Comparison of ENCODE assay signal across 23 cellular contexts in the genomic region with DNA sequence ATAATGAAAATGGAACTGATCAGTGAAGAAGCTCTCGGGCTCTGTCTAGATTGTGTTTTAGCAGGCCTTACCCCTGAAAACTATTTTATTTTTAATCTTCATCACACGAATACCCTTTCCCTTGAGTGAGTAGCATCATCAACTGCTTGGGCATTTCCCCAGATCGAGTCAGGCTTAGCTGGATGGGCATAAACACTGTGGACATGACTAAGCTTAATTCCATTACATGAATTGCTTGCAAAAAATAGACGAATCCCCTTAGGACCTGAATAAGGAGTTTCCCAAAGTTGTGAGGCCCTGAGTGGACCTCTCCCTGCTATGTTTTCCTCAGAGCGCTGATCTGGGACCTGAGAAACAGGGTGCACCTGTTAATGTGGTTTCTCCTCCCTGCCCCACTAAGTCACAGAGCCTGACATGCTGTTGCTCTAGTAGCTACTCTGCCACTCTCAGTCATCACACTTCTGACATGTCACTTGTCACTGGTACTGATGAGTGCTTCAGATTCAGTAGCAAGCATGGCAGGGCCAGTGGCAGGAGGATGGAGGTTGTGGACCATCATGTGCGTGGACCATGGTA. TPM values are rescaled to one million over a fixed set of nuclear protein-coding genes. Genes with fewer than 3 reads are reported as not detected.
A peak's percentile ranks its signal among the peaks of the same experiment; 100 is the strongest.
DNase-seq lines count a peak whose midpoint lies in the region; ATAC-seq and TF ChIP-seq lines count a peak whose summit lies in the region.
"Had no signal": no experiment of that assay in that cellular context is flagged by ENCODE, and none has a peak within 500 bp of the region (broad histone marks: within the 10 kb centered on the region; RNA-seq: fewer than 3 reads in every experiment).

No MANE protein-coding gene starts in this region.

- intact Hi-C loops in colonic mucosa (cut with DNase I) (loop anchor here (10.0 kb wide), 1 partner anchor 168 kb away; the partner anchor contains the start of genes CWC15 and KDM4D), right cardiac atrium (cut with DNase I) (loop anchor here in 1 of 4 donors (10.0 kb wide), 1 partner anchor 48 kb away; no protein-coding TSS in a partner anchor)

- H3K27me3 ChIP-seq in smooth muscle cell (ENCODE audit: low read depth) (no peaks in the 10 kb centered on the region), colonic mucosa (no peaks in the 10 kb centered on the region), right cardiac atrium (ENCODE audit: control insufficient read depth, insufficient read depth) (no peaks in the 10 kb centered on the region)
- H3K27me3 ChIP-seq: heart right ventricle, thyroid gland had no signal

- no peak overlapping the region for H3K9ac ChIP-seq in smooth muscle cell (ENCODE audit: low read depth)
- H3K9ac ChIP-seq in colonic mucosa (ENCODE audit: low read depth in 2 of 2, low read length in 2 of 2) = no peak overlapping the region
- H3K9ac ChIP-seq: KMS-11 had no signal

- peak; percentile 40 for DNase-seq in ELR (ENCODE audit: low read depth)
- DNase-seq in fibroblast of peridontal ligament (ENCODE audit: extremely low read depth) = peak; percentile 97
- DNase-seq in smooth muscle cell (lab: John Stamatoyannopoulos, UW; ENCODE audit: unreplicated experiment) = no peak
- DNase-seq in colonic mucosa = no peak
- DNase-seq in occipital lobe (lab: John Stamatoyannopoulos, UW) = no peak
- no peak for DNase-seq in right cardiac atrium
- no peak for DNase-seq in T-helper 1 cell
- DNase-seq: activated CD4-positive, CD25-positive, alpha-beta regulatory T cell treated with anti-CD3 and anti-CD28 coated beads, Interleukin-2, amount 50 U/mL, for 72 hours; activated effector memory CD4-positive, alpha-beta T cell treated with anti-CD3 and anti-CD28 coated beads, Interleukin-2, amount 50 U/mL, for 16 hours; activated T-cell treated with anti-CD3 and anti-CD28 coated beads for 4 hours; DMS53; GF-D8; heart right ventricle; mesendoderm; NCI-H1436; NCI-H446 treated with DMSO at 0.1 percent for 48 hours; T-cell; thyroid gland had no signal

- peaks cover 57% of the 10 kb centered on the region for H3F3A ChIP-seq in smooth muscle cell (ENCODE audit: low read depth)

- TF ChIP-seq CTCF in VCaP (conservative IDR thresholded peaks at IDR 0.05) (no peak), smooth muscle cell (IDR thresholded peaks at IDR 0.05; ENCODE audit: borderline replicate concordance, insufficient read depth, poor library complexity, severe bottlenecking) (no peak), colonic mucosa (IDR thresholded peaks at IDR 0.05) (no peak)

- no peaks in the 10 kb centered on the region for H3K36me3 ChIP-seq in smooth muscle cell (ENCODE audit: low read depth)
- no peaks in the 10 kb centered on the region for H3K36me3 ChIP-seq in colonic mucosa
- H3K36me3 ChIP-seq: heart right ventricle, prostate gland, thyroid gland had no signal

- no peak overlapping the region for H2AFZ ChIP-seq in smooth muscle cell (ENCODE audit: low read depth)

- H3K9me3 ChIP-seq in smooth muscle cell (replicated peaks; ENCODE audit: low read depth) (no peaks in the 10 kb centered on the region), colonic mucosa (no peaks in the 10 kb centered on the region), right cardiac atrium (ENCODE audit: control insufficient read depth, low read length) (no peaks in the 10 kb centered on the region)
- H3K9me3 ChIP-seq: heart right ventricle, prostate gland, thyroid gland had no signal

- H3K27ac ChIP-seq in VCaP (peak overlapping the region; percentile 20; the same call in 1 of the 2 replicates), smooth muscle cell (ENCODE audit: low read depth) (peak overlapping the region; percentile 86), colonic mucosa (no peak overlapping the region), right cardiac atrium (ENCODE audit: low read length) (no peak overlapping the region)
- H3K27ac ChIP-seq: heart right ventricle, KMS-11, prostate gland, RWPE1, thyroid gland had no signal

- ATAC-seq in right cardiac atrium = no peak
- ATAC-seq: HCT116, heart right ventricle, T-cell had no signal

- H3K4me3 ChIP-seq in smooth muscle cell (no peak overlapping the region), colonic mucosa (no peak overlapping the region), right cardiac atrium (ENCODE audit: low read length) (no peak overlapping the region)
- H3K4me3 ChIP-seq: heart right ventricle, prostate gland, thyroid gland had no signal

- H3K4me1 ChIP-seq in smooth muscle cell (ENCODE audit: low read depth) = peaks cover 33% of the 10 kb centered on the region
- H3K4me1 ChIP-seq in colonic mucosa = no peaks in the 10 kb centered on the region
- H3K4me1 ChIP-seq in right cardiac atrium (ENCODE audit: control insufficient read depth, insufficient read depth, low read length) = peaks cover 2% of the 10 kb centered on the region
- H3K4me1 ChIP-seq: prostate gland, thyroid gland had no signal

- H3K4me2 ChIP-seq in smooth muscle cell = peak overlapping the region; percentile 43
- H3K4me2 ChIP-seq: KMS-11 had no signal

- no peaks in the 10 kb centered on the region for H4K20me1 ChIP-seq in smooth muscle cell (ENCODE audit: low read depth)

- 69% methylated on average over 6 of the region's 6 CpGs for WGBS in smooth muscle cell (ENCODE audit: low lambda C conversion rate)
- 85% methylated on average over 6 of the region's 6 CpGs for WGBS in right cardiac atrium

- no peaks in the 10 kb centered on the region for H3K79me2 ChIP-seq in smooth muscle cell (ENCODE audit: low read depth)

RNA-seq across cellular contexts. Expression of gene ENDOD1, which starts 53.5 kb away (rescaled TPM):
- total RNA-seq in smooth muscle cell (124 and 125 TPM in 2 replicates), colonic mucosa (10 to 100 TPM; 68.1 to 71.8 TPM), occipital lobe (22.9 TPM), right cardiac atrium (10 to 100 TPM; 12.0 to 19.5 (median 14.6) TPM)
- polyA plus RNA-seq in smooth muscle cell (44.8 and 46.7 TPM in 2 replicates), right cardiac atrium (8.8 TPM)

Comparison
In these comparisons a context has a peak if more than half of its experiments do, and no peak if none do; other contexts are left out.
1. DNase-seq: peak in ELR (single experiment) and fibroblast of peridontal ligament (single experiment); none in smooth muscle cell (single experiment), colonic mucosa (single experiment), occipital lobe (single experiment), right cardiac atrium (0 of 3) and T-helper 1 cell (0 of 5).
2. H3K27ac ChIP-seq: peak in VCaP (single experiment) and smooth muscle cell (single experiment); none in colonic mucosa (single experiment) and right cardiac atrium (single experiment).